1 cellular context compared by ENCODE assay signal in the genomic region with DNA sequence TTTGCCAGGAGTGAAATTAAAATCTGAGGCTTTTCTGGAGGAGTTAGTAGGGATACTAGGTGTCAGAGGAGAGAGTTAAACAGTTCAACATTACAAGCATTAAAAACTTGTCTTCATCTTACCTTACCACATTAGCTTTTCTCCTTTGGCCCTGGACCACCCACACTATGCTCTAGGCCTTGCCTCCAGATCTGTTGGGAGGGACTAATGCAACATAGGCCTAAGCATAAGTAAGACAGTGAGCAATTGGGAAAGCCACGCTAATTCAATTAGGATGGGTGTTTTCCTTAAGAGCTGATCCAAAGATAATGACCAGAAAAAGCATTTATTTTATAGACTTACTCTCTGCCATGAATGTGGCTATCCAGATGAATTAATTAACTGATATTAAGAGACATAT.
TF ChIP-seq lines count a peak whose summit lies in the region.

No MANE protein-coding gene starts in this region.

TF ChIP-seq in H1, 55 proteins besides CTCF, POLR2A, EP300 and RAD21 (continued from another document):
- no peak for TF ChIP-seq EZH2 (IDR thresholded peaks at IDR 0.05; ENCODE audit: low read depth, low read length, severe bottlenecking)
